Comparison of ENCODE assay signal across 17 cellular contexts in genomic region chr18:37440206-37440605, GRCh38.
"Had no signal": no experiment of that assay in that cellular context is flagged by ENCODE, and none has a peak within 500 bp of the region (broad histone marks: within the 10 kb centered on the region; RNA-seq: fewer than 3 reads in every experiment).

No MANE protein-coding gene starts in this region.

- H3K4me1 ChIP-seq: gastrocnemius medialis, thyroid gland, upper lobe of left lung, uterus had no signal

- DNase-seq: effector memory CD8-positive, alpha-beta T cell; gastrocnemius medialis; immature natural killer cell; mammary epithelial cell; naive thymus-derived CD4-positive, alpha-beta T cell; nephron progenitor cell; stimulated activated CD4-positive, alpha-beta T cell treated with anti-CD3 and anti-CD28 coated beads, Interleukin-2, amount 100 ng/mL, for 48 hours; stimulated activated naive CD4-positive, alpha-beta T cell treated with Interleukin-2 at 50 U/mL for 16 hours; thyroid gland; upper lobe of left lung; uterus had no signal

- H3K27me3 ChIP-seq: thyroid gland, upper lobe of left lung, uterus had no signal

- H3K4me3 Mint-ChIP-seq: dendritic cell treated with granulocyte-macrophage colony-stimulating factor and Interleukin-4, amounts not matched to agents 40 ng/mL and 50 ng/mL, for 4 days; effector memory CD8-positive, alpha-beta T cell; immature natural killer cell; naive thymus-derived CD4-positive, alpha-beta T cell; nephron progenitor cell had no signal

- H3K9me3 Mint-ChIP-seq: dendritic cell treated with granulocyte-macrophage colony-stimulating factor and Interleukin-4, amounts not matched to agents 40 ng/mL and 50 ng/mL, for 4 days; effector memory CD8-positive, alpha-beta T cell; nephron progenitor cell had no signal

- H3K4me3 ChIP-seq: esophagus muscularis mucosa, gastrocnemius medialis, smooth muscle cell, thyroid gland, upper lobe of left lung, uterus had no signal

- ATAC-seq: effector memory CD8-positive, alpha-beta T cell; gastrocnemius medialis; naive thymus-derived CD4-positive, alpha-beta T cell; right cardiac atrium had no signal

- H3K27ac ChIP-seq: epithelial cell of prostate, esophagus muscularis mucosa, gastrocnemius medialis, neutrophil, thyroid gland, upper lobe of left lung, uterus had no signal

- H3K9me3 ChIP-seq: esophagus muscularis mucosa, gastrocnemius medialis, neutrophil, thyroid gland, upper lobe of left lung, uterus had no signal

- H3K36me3 Mint-ChIP-seq: immature natural killer cell; naive thymus-derived CD4-positive, alpha-beta T cell had no signal

- H3K36me3 ChIP-seq: esophagus muscularis mucosa, gastrocnemius medialis, neutrophil, thyroid gland, upper lobe of left lung, uterus had no signal
